In genomic region chr9:2023042-2023441, GRCh38 we compare ENCODE assay signal across 10 cellular contexts. TPM values are rescaled to one million over a fixed set of nuclear protein-coding genes. Genes with fewer than 3 reads are reported as not detected.
A peak's percentile ranks its signal among the peaks of the same experiment; 100 is the strongest.
DNase-seq lines count a peak whose midpoint lies in the region; ATAC-seq, FAIRE-seq and TF ChIP-seq lines count a peak whose summit lies in the region.
"Had no signal": no experiment of that assay in that cellular context is flagged by ENCODE, and none has a peak within 500 bp of the region (broad histone marks: within the 10 kb centered on the region; RNA-seq: fewer than 3 reads in every experiment).

No MANE protein-coding gene starts in this region.

- H3K9me3 Mint-ChIP-seq in stimulated activated memory B cell treated with anti-CD40 and anti-IgM and Interleukin-4, amounts not matched to agents 10 μg/mL and 1 μg/mL and 100 μg/mL, for 72 hours, result no peaks in the 10 kb centered on the region

- peaks cover 6% of the 10 kb centered on the region for H3K36me3 Mint-ChIP-seq in stimulated activated memory B cell treated with anti-CD40 and anti-IgM and Interleukin-4, amounts not matched to agents 10 μg/mL and 1 μg/mL and 100 μg/mL, for 72 hours

- H3K4me3 Mint-ChIP-seq in stimulated activated memory B cell treated with anti-CD40 and anti-IgM and Interleukin-4, amounts not matched to agents 10 μg/mL and 1 μg/mL and 100 μg/mL, for 72 hours, result peak overlapping the region; percentile 24

- H3K4me1 Mint-ChIP-seq in stimulated activated memory B cell treated with anti-CD40 and anti-IgM and Interleukin-4, amounts not matched to agents 10 μg/mL and 1 μg/mL and 100 μg/mL, for 72 hours, result peaks cover 91% of the 10 kb centered on the region

- no peaks in the 10 kb centered on the region for H3K9me3 ChIP-seq in heart right ventricle
- H3K9me3 ChIP-seq: colonic mucosa had no signal

- WGBS in heart right ventricle, 2 donors, result 34 to 46% methylated on average over 3 of the region's 3 CpGs

- H3K27ac Mint-ChIP-seq in stimulated activated memory B cell treated with anti-CD40 and anti-IgM and Interleukin-4, amounts not matched to agents 10 μg/mL and 1 μg/mL and 100 μg/mL, for 72 hours, result peak overlapping the region; percentile 28

- H3K27me3 ChIP-seq in heart right ventricle, result no peaks in the 10 kb centered on the region
- H3K27me3 ChIP-seq: colonic mucosa had no signal

- H3K27ac ChIP-seq in VCaP, result peak overlapping the region; percentile 90
- peak overlapping the region; percentile 9 to 84 (median 52) for H3K27ac ChIP-seq in heart right ventricle

- FAIRE-seq in GM12892 (lab: Jason Lieb, UNC), result peak; percentile 57

- ATAC-seq in heart right ventricle (peak in 5 of 8 donors; percentile 11 to 50 (median 39)), GM21619 (IDR thresholded peaks at IDR 0.05; ENCODE audit: unreplicated experiment) (no peak)
- no peak for ATAC-seq in stimulated activated memory B cell treated with anti-CD40 and anti-IgM and Interleukin-4, amounts not matched to agents 10 μg/mL and 1 μg/mL and 100 μg/mL, for 72 hours

- no peak for TF ChIP-seq POLR2A in GM12892 (IDR thresholded peaks at IDR 0.05; ENCODE audit: low read depth, low read length)

- no peaks in the 10 kb centered on the region for H3K27me3 Mint-ChIP-seq in stimulated activated memory B cell treated with anti-CD40 and anti-IgM and Interleukin-4, amounts not matched to agents 10 μg/mL and 1 μg/mL and 100 μg/mL, for 72 hours

- H3K4me1 ChIP-seq in heart right ventricle, result peaks cover 28 to 100% (median 95%) of the 10 kb centered on the region in 9 donors

- intact Hi-C loops in heart right ventricle (cut with DNase I), result no loop called here

- DNase-seq in GM12892 (ENCODE audit: insufficient read length), result no peak
- DNase-seq in heart right ventricle, result no peak
- DNase-seq in NCI-H2107 (lab: John Stamatoyannopoulos, UW), result no peak
- no peak for DNase-seq in HuH-7.5 (ENCODE audit: low spot score)
- DNase-seq: colonic mucosa, EL, NCI-H2081 treated with DMSO at 0.1 percent for 48 hours had no signal

- TF ChIP-seq CTCF in VCaP (conservative IDR thresholded peaks at IDR 0.05), result no peak
- TF ChIP-seq CTCF in heart right ventricle (IDR thresholded peaks at IDR 0.05), result no peak

- H3K36me3 ChIP-seq in heart right ventricle, result no peaks in the 10 kb centered on the region
- H3K36me3 ChIP-seq: colonic mucosa had no signal

- no peak overlapping the region for H3K4me3 ChIP-seq in heart right ventricle
- H3K4me3 ChIP-seq: colonic mucosa had no signal

RNA-seq across cellular contexts. Expression of gene SMARCA2, which starts 7.9 kb away (rescaled TPM):
- 197 TPM for polyA plus RNA-seq in GM12892 (2012; ENCODE audit: missing spikeins)
- 100 to 1,000 TPM in 6 of 10 donors, 10 to 100 TPM in 4; 76.1 to 140 (median 114) TPM for total RNA-seq in heart right ventricle
- polyA plus RNA-seq in heart right ventricle, result 10 to 100 TPM; 26.5 to 33.1 TPM

Comparison
In these comparisons a context has a peak if more than half of its experiments do, and no peak if none do; other contexts are left out.
1. ATAC-seq: peak in heart right ventricle (5 of 8); none in stimulated activated memory B cell treated with anti-CD40 and anti-IgM and Interleukin-4, amounts not matched to agents 10 μg/mL and 1 μg/mL and 100 μg/mL, for 72 hours (single experiment) and GM21619 (single experiment).